Comparison of ENCODE assay signal across 8 cellular contexts in genomic region chr12:127374447-127374846, GRCh38.
"Had no signal": no experiment of that assay in that cellular context is flagged by ENCODE, and none has a peak within 500 bp of the region (broad histone marks: within the 10 kb centered on the region; RNA-seq: fewer than 3 reads in every experiment).

No MANE protein-coding gene starts in this region.

- DNase-seq: H9, HCEC 1CT, HFFc6, Kasumi-1, KG1 had no signal

- H3K4me2 ChIP-seq: GM23338 had no signal

- H2AFZ ChIP-seq: GM23338 had no signal

- H3K27ac ChIP-seq: HL-60 had no signal

- H3K4me3 ChIP-seq: GM23338 had no signal

- ATAC-seq: GM23338, HepG2 had no signal
